Comparison of ENCODE assay signal across 17 cellular contexts in genomic region chr9:128909859-128910258, GRCh38. TPM values are rescaled to one million over a fixed set of nuclear protein-coding genes. Genes with fewer than 3 reads are reported as not detected.
DNase-seq lines count a peak whose midpoint lies in the region; ATAC-seq and TF ChIP-seq lines count a peak whose summit lies in the region.
"Had no signal": no experiment of that assay in that cellular context is flagged by ENCODE, and none has a peak within 500 bp of the region (broad histone marks: within the 10 kb centered on the region; RNA-seq: fewer than 3 reads in every experiment).

No MANE protein-coding gene starts in this region.

- H3K4me2 ChIP-seq in IMR-90 (ENCODE audit: low read depth, low read length), result no peak overlapping the region
- H3K4me2 ChIP-seq: GM23338 had no signal

- no peak overlapping the region for H3K23ac ChIP-seq in IMR-90 (ENCODE audit: low read depth, low read length)

- intact Hi-C loops in IMR-90 (cut with micrococcal nuclease) (no loop called here), dorsolateral prefrontal cortex (cut with DNase I) (no loop called here), psoas muscle (cut with DNase I) (no loop called here), left lung (cut with DNase I) (no loop called here)

- H3K9me3 ChIP-seq in AG04450 (ENCODE audit: control insufficient read depth, insufficient read depth, low read length), result peaks cover 19% of the 10 kb centered on the region; the same call in 1 of the 2 replicates
- H3K9me3 ChIP-seq in IMR-90 (ENCODE audit: control insufficient read depth, insufficient read depth, low read length), result no peaks in the 10 kb centered on the region
- no peaks in the 10 kb centered on the region for H3K9me3 ChIP-seq in psoas muscle
- H3K9me3 ChIP-seq in Peyer's patch, result no peaks in the 10 kb centered on the region
- H3K9me3 ChIP-seq in left lung, result no peaks in the 10 kb centered on the region

- ATAC-seq in IMR-90 (ENCODE audit: low read depth) (no peak), psoas muscle (no peak), left lung (no peak)
- ATAC-seq: GM23338 had no signal

- no peak overlapping the region for H2BK15ac ChIP-seq in IMR-90 (ENCODE audit: low read depth, low read length)

- no peak overlapping the region; the same call in 1 of the 2 replicates for H3K14ac ChIP-seq in IMR-90 (replicated peaks; ENCODE audit: low read depth, low read length)

- no peak overlapping the region for H3K56ac ChIP-seq in IMR-90 (ENCODE audit: extremely low read depth, insufficient read depth, low read length)

- peak overlapping the region; percentile 29; the same call in 1 of the 2 replicates for H2AK5ac ChIP-seq in IMR-90 (ENCODE audit: low read depth, low read length)

- H4K91ac ChIP-seq in IMR-90 (ENCODE audit: insufficient read depth, low read depth, low read length), result peak overlapping the region; percentile 15

- H3K27ac ChIP-seq in AG04450 (ENCODE audit: low read depth, low read length) (peak overlapping the region; percentile 31), IMR-90 (ENCODE audit: insufficient read depth, low read length) (no peak overlapping the region; the same call in 1 of the 2 replicates), dorsolateral prefrontal cortex (peak overlapping the region in 51 of 59 donors; percentile 1 to 96 (median 70)), psoas muscle (peak overlapping the region; percentile 23), Peyer's patch (no peak overlapping the region), left lung (peak overlapping the region in 1 of 2 donors; percentile 80)

- H4K20me1 ChIP-seq in IMR-90 (ENCODE audit: insufficient read depth, low read length), result no peaks in the 10 kb centered on the region; the same call in none of the 2 replicates

- BruUV-seq in IMR-90 (replicated peaks; lab: Mats Ljungman, UMichigan), result no TSS peak

- H2BK120ac ChIP-seq in IMR-90 (ENCODE audit: low read depth, low read length), result peak overlapping the region; percentile 38; the same call in 1 of the 2 replicates

- H4K5ac ChIP-seq in IMR-90 (ENCODE audit: low read depth, low read length), result no peak overlapping the region

- CTCF ChIA-PET in AG04450 (lab: Charles Lee) (interaction anchor here (1.8 kb wide), 1 partner anchor 18 kb away, joined by 6 read pairs; no protein-coding TSS in a partner anchor), IMR-90 (lab: Yijun Ruan, JAX) (no interaction called here)

- DNase-seq in AG04450 (ENCODE audit: low read depth, low spot score) (no peak), IMR-90 (no peak), dorsolateral prefrontal cortex (no peak), psoas muscle (no peak), Peyer's patch (no peak), left lung (no peak), NCI-H2107 treated with DMSO at 0.1 percent for 48 hours (lab: John Stamatoyannopoulos, UW; ENCODE audit: unreplicated experiment) (no peak)
- no peak for DNase-seq in stimulated activated CD4-positive, alpha-beta T cell treated with anti-CD3 and anti-CD28 coated beads, Interleukin-2, amount 100 ng/mL, for 48 hours
- DNase-seq: activated CD4-positive, CD25-positive, alpha-beta regulatory T cell treated with anti-CD3 and anti-CD28 coated beads, Interleukin-2, amount 50 U/mL, for 72 hours; activated T-cell treated with anti-CD3 and anti-CD28 coated beads for 4 hours; amniotic stem cell; C1 segment of cervical spinal cord; DND-41; MV-4-11; NCI-H748 treated with DMSO at 0.1 percent for 48 hours; stimulated activated CD4-positive, alpha-beta T cell treated with anti-CD3 and anti-CD28 coated beads, Interleukin-4, amount 100 ng/mL, for 4 hours had no signal

- no peak for TF ChIP-seq CTCF in AG04450 (IDR thresholded peaks at IDR 0.05; ENCODE audit: low read depth, low read length)
- TF ChIP-seq CTCF in IMR-90 (conservative IDR thresholded peaks at IDR 0.05; ENCODE audit: low read depth, low read length), result no peak
- TF ChIP-seq CTCF in dorsolateral prefrontal cortex (IDR thresholded peaks at IDR 0.05 in 54 of 56, conservative IDR thresholded peaks at IDR 0.05 in 2 of 56; ENCODE audit: low read depth in 1 of 56, partially characterized antibody in 56 of 56), result no peak
- no peak for TF ChIP-seq CTCF in psoas muscle (IDR thresholded peaks at IDR 0.05)
- TF ChIP-seq CTCF in Peyer's patch (IDR thresholded peaks at IDR 0.05), result no peak
- no peak for TF ChIP-seq CTCF in left lung (IDR thresholded peaks at IDR 0.05)

- no peak overlapping the region for H3K18ac ChIP-seq in IMR-90 (ENCODE audit: low read depth, low read length)

- H3K4me3 ChIP-seq in AG04450 (ENCODE audit: low read depth, low read length) (no peak overlapping the region), IMR-90 (ENCODE audit: insufficient read depth, low read depth, low read length) (no peak overlapping the region), dorsolateral prefrontal cortex (no peak overlapping the region), psoas muscle (no peak overlapping the region), Peyer's patch (no peak overlapping the region), left lung (no peak overlapping the region)
- H3K4me3 ChIP-seq: GM23338 had no signal

- in situ Hi-C loops in IMR-90 (cut with MboI; ENCODE audit: low sequenced_read_pairs), result no loop called here

- peaks cover 34% of the 10 kb centered on the region for H3K9me1 ChIP-seq in IMR-90 (ENCODE audit: insufficient read depth, low read length)

- peaks cover 38 to 95% of the 10 kb centered on the region in 2 experiments; a peak in 3 of 4 replicates for H3K79me1 ChIP-seq in IMR-90 (ENCODE audit: low read depth in 1 of 2, low read length in 2 of 2)

- WGBS in IMR-90 (ENCODE audit: extremely low coverage in 2 of 2, insufficient read length in 1 of 2), 2 experiments, result 100% methylated on average over 1 of the region's 4 CpGs; no CpG with 5 or more reads in 1 of the 2 experiments
- 85 to 94% (median 88%) methylated on average over 4 of the region's 4 CpGs for WGBS in psoas muscle, 3 donors

- TF ChIP-seq POLR2A in IMR-90 (IDR thresholded peaks at IDR 0.05; ENCODE audit: low read depth, low read length) (no peak), Peyer's patch (IDR thresholded peaks at IDR 0.05) (no peak)

- no peak overlapping the region for H2AFZ ChIP-seq in IMR-90 (replicated peaks; ENCODE audit: low read length, poor library complexity)
- H2AFZ ChIP-seq: GM23338 had no signal

- H3K4ac ChIP-seq in IMR-90 (ENCODE audit: low read depth, low read length), result peak overlapping the region; percentile 39

- peak overlapping the region; percentile 55 for H2BK5ac ChIP-seq in IMR-90 (ENCODE audit: low read depth, low read length, poor library complexity, severe bottlenecking)

- H2BK20ac ChIP-seq in IMR-90 (ENCODE audit: low read depth, low read length), result peak overlapping the region; percentile 25

- H4K8ac ChIP-seq in IMR-90 (ENCODE audit: low read depth in 2 of 2, low read length in 2 of 2), result peak overlapping the region in 1 of 2 experiments; percentile 39; a peak in 1 of 4 replicates

- H3K4me1 ChIP-seq in IMR-90 (ENCODE audit: control insufficient read depth, insufficient read depth, low read length) (peaks cover 29% of the 10 kb centered on the region), psoas muscle (peaks cover 47% of the 10 kb centered on the region), Peyer's patch (peaks cover 0 to 32% (median 0%) of the 10 kb centered on the region in 4 donors), left lung (peaks cover 35 to 57% of the 10 kb centered on the region in 2 donors)

- H3K36me3 ChIP-seq in IMR-90 (ENCODE audit: control insufficient read depth, insufficient read depth, low read length) (peaks cover 41% of the 10 kb centered on the region), psoas muscle (ENCODE audit: insufficient read depth in 1 of 2, low read depth in 1 of 2) (peaks cover 0 to 39% of the 10 kb centered on the region in 2 donors), Peyer's patch (peaks cover 0 to 39% (median 0%) of the 10 kb centered on the region in 3 donors), left lung (peaks cover 0 to 55% of the 10 kb centered on the region in 2 donors)

- no peak overlapping the region for H3K9ac ChIP-seq in IMR-90 (ENCODE audit: low read depth, low read length)

- no peak for TF ChIP-seq RAD21 in IMR-90 (IDR thresholded peaks at IDR 0.05; ENCODE audit: low read length)

- H2AK9ac ChIP-seq in IMR-90 (replicated peaks; ENCODE audit: low read depth, low read length, poor library complexity), result peak overlapping the region; percentile 84

- dilution Hi-C loops in IMR-90 (cut with HindIII; ENCODE audit: low sequenced_read_pairs, unreplicated experiment), result no loop called here

- POLR2A ChIA-PET in AG04450 (lab: Yijun Ruan, JAX), result no interaction called here
- POLR2A ChIA-PET in IMR-90 (lab: Charles Lee; ENCODE audit: unreplicated experiment), result no interaction called here

- H3K27me3 ChIP-seq in AG04450 (ENCODE audit: control insufficient read depth, insufficient read depth, low read length) (no peaks in the 10 kb centered on the region), IMR-90 (ENCODE audit: control insufficient read depth, insufficient read depth, low read length) (no peaks in the 10 kb centered on the region), dorsolateral prefrontal cortex (no peaks in the 10 kb centered on the region), psoas muscle (ENCODE audit: insufficient read depth in 3 of 3, low read length in 2 of 3) (no peaks in the 10 kb centered on the region), Peyer's patch (no peaks in the 10 kb centered on the region), left lung (no peaks in the 10 kb centered on the region)

RNA-seq across cellular contexts. Expression of gene PHYHD1, which starts 10.9 kb away (rescaled TPM):
- polyA plus RNA-seq in AG04450 (2011; rRNA removed) (9.3 and 11.6 TPM in 2 replicates), IMR-90 (2012; rRNA removed) (8.4 and 10.0 TPM in 2 replicates), psoas muscle (10 to 100 TPM; 16.7 to 45.0 (median 20.0) TPM)
- polyA minus RNA-seq in AG04450 (2011; rRNA and poly(A)+ RNA removed), result 8.0 and 10.8 TPM in 2 replicates
- total RNA-seq in IMR-90 (2012; rRNA removed) (2.2 and 3.3 TPM in 2 replicates), dorsolateral prefrontal cortex (100 to 1,000 TPM in 1 of 120 experiments, 10 to 100 TPM in 118, 1 to 10 TPM in 1; 8.8 to 113 (median 34.2) TPM), psoas muscle (10 to 100 TPM; 11.0 to 36.6 (median 29.9) TPM), Peyer's patch (10 to 100 TPM in 1 of 4 donors, 1 to 10 TPM in 2, not detected in 1; 4.4 to 23.9 (median 7.5) TPM), left lung (10 to 100 TPM; 32.6 to 49.4 TPM)
- 4.2 and 8.4 TPM in 2 replicates for polyA plus RNA-seq in IMR-90 (2012; cell fraction: cytosol; rRNA removed)
- polyA plus RNA-seq in IMR-90 (2012; cell fraction: nucleus; rRNA removed; ENCODE audit: low replicate concordance), result 18.1 and 18.9 TPM in 2 replicates

RNA-seq across cellular contexts. Expression of gene LRRC8A, which starts 27.9 kb away (rescaled TPM):
- polyA plus RNA-seq in AG04450 (2011; rRNA removed), result 25.3 and 31.7 TPM in 2 replicates
- polyA minus RNA-seq in AG04450 (2011; rRNA and poly(A)+ RNA removed), result 33.8 and 45.7 TPM in 2 replicates
- 42.8 and 45.8 TPM in 2 replicates for total RNA-seq in IMR-90 (2012; rRNA removed)
- 60.9 and 71.7 TPM in 2 replicates for polyA plus RNA-seq in IMR-90 (2012; rRNA removed)
- polyA plus RNA-seq in IMR-90 (2012; cell fraction: cytosol; rRNA removed), result 41.2 and 75.7 TPM in 2 replicates
- polyA plus RNA-seq in IMR-90 (2012; cell fraction: nucleus; rRNA removed; ENCODE audit: low replicate concordance), result 27.5 and 49.9 TPM in 2 replicates
- 100 to 1,000 TPM in 48 of 120 experiments, 10 to 100 TPM in 72; 63.8 to 213 (median 95.1) TPM for total RNA-seq in dorsolateral prefrontal cortex
- total RNA-seq in psoas muscle, result 10 to 100 TPM; 12.2 to 22.4 (median 18.3) TPM
- polyA plus RNA-seq in psoas muscle, result 10 to 100 TPM; 11.6 to 71.5 (median 16.4) TPM
- total RNA-seq in Peyer's patch, result 10 to 100 TPM; 20.0 to 39.2 (median 27.0) TPM
- total RNA-seq in left lung, result 10 to 100 TPM; 61.9 to 70.6 TPM

RNA-seq across cellular contexts. Expression of gene KYAT1, which starts 28.1 kb away (rescaled TPM):
- polyA plus RNA-seq in AG04450 (2011; rRNA removed) (5.2 and 7.0 TPM in 2 replicates), IMR-90 (2012; rRNA removed) (8.8 and 9.5 TPM in 2 replicates), psoas muscle (10 to 100 TPM in 1 of 3 donors, 1 to 10 TPM in 2; 7.2 to 12.0 (median 7.9) TPM)
- polyA minus RNA-seq in AG04450 (2011; rRNA and poly(A)+ RNA removed), result 3.1 and 6.4 TPM in 2 replicates
- total RNA-seq in IMR-90 (2012; rRNA removed) (5.8 and 6.8 TPM in 2 replicates), dorsolateral prefrontal cortex (10 to 100 TPM; 22.3 to 55.0 (median 36.5) TPM), psoas muscle (1 to 10 TPM; 6.4 to 8.9 (median 7.1) TPM), Peyer's patch (10 to 100 TPM in 1 of 4 donors, 1 to 10 TPM in 3; 4.6 to 14.9 (median 8.7) TPM), left lung (1 to 10 TPM; 6.2 to 7.4 TPM)
- polyA plus RNA-seq in IMR-90 (2012; cell fraction: cytosol; rRNA removed), result 6.3 and 7.8 TPM in 2 replicates
- polyA plus RNA-seq in IMR-90 (2012; cell fraction: nucleus; rRNA removed; ENCODE audit: low replicate concordance), result 23.1 and 33.9 TPM in 2 replicates

RNA-seq across cellular contexts. Expression of gene DOLK, which starts 37.5 kb away (rescaled TPM):
- polyA plus RNA-seq in AG04450 (2011; rRNA removed), result 31.4 and 31.8 TPM in 2 replicates
- polyA minus RNA-seq in AG04450 (2011; rRNA and poly(A)+ RNA removed), result 37.7 and 49.4 TPM in 2 replicates
- 26.4 and 30.8 TPM in 2 replicates for total RNA-seq in IMR-90 (2012; rRNA removed)
- polyA plus RNA-seq in IMR-90 (2012; rRNA removed), result 23.2 and 25.4 TPM in 2 replicates
- polyA plus RNA-seq in IMR-90 (2012; cell fraction: cytosol; rRNA removed), result 17.5 and 30.4 TPM in 2 replicates
- polyA plus RNA-seq in IMR-90 (2012; cell fraction: nucleus; rRNA removed; ENCODE audit: low replicate concordance), result 9.8 and 10.4 TPM in 2 replicates
- 10 to 100 TPM in 23 of 120 experiments, 1 to 10 TPM in 97; 3.6 to 13.2 (median 8.4) TPM for total RNA-seq in dorsolateral prefrontal cortex
- total RNA-seq in psoas muscle, result 1 to 10 TPM; 4.5 to 9.0 (median 6.5) TPM
- polyA plus RNA-seq in psoas muscle, result 10 to 100 TPM in 2 of 3 donors, 1 to 10 TPM in 1; 6.2 to 14.0 (median 12.2) TPM
- 10 to 100 TPM in 2 of 4 donors, 1 to 10 TPM in 2; 4.1 to 12.3 (median 10.6) TPM for total RNA-seq in Peyer's patch
- 10 to 100 TPM; 14.9 to 19.4 TPM for total RNA-seq in left lung

RNA-seq across cellular contexts. Expression of gene NUP188, which starts 37.6 kb away (rescaled TPM):
- polyA plus RNA-seq in AG04450 (2011; rRNA removed) (46.3 and 52.1 TPM in 2 replicates), IMR-90 (2012; rRNA removed) (53.0 and 57.0 TPM in 2 replicates), psoas muscle (10 to 100 TPM in 2 of 3 donors, 1 to 10 TPM in 1; 9.8 to 28.1 (median 18.6) TPM)
- 125 and 157 TPM in 2 replicates for polyA minus RNA-seq in AG04450 (2011; rRNA and poly(A)+ RNA removed)
- total RNA-seq in IMR-90 (2012; rRNA removed) (52.5 and 59.1 TPM in 2 replicates), dorsolateral prefrontal cortex (10 to 100 TPM; 23.7 to 70.4 (median 41.1) TPM), psoas muscle (10 to 100 TPM; 17.2 to 25.9 (median 25.4) TPM), Peyer's patch (100 to 1,000 TPM in 1 of 4 donors, 10 to 100 TPM in 3; 28.2 to 101 (median 47.9) TPM), left lung (10 to 100 TPM; 42.6 to 60.9 TPM)
- polyA plus RNA-seq in IMR-90 (2012; cell fraction: cytosol; rRNA removed), result 30.5 and 31.3 TPM in 2 replicates
- polyA plus RNA-seq in IMR-90 (2012; cell fraction: nucleus; rRNA removed; ENCODE audit: low replicate concordance), result 48.5 and 87.0 TPM in 2 replicates

Comparison
In these comparisons a context has a peak if more than half of its experiments do, and no peak if none do; other contexts are left out.
1. H3K27ac ChIP-seq: peak in AG04450 (single experiment), dorsolateral prefrontal cortex (51 of 59) and psoas muscle (single experiment); none in IMR-90 (single experiment) and Peyer's patch (0 of 4).